2 cellular contexts compared by ENCODE assay signal in the genomic region with DNA sequence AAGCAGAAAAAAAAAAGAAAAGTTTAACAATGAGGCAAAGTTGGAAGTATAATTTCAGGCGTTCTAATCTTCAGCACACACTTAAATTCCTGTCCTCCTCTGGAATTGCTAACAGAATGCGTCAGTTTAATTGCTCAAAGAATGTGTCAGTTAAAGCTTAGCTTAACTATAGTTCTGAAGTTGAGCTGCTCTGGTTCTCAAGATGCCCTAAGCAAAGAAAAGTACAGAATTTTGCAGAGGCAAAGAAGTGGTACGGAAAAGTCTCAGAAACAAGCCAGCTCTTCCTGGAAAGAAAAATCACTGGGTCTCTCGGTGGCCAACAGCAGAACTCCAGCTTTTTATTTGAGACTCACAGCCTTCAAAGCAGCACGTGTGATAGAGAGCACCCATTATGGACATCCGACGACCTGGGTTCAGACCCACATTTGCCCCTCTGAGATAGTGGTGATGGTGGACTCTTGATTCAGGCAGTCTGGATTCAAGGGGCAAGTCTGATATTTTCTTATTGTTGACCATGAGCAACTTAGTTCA.
A peak's percentile ranks its signal among the peaks of the same experiment; 100 is the strongest.
TF ChIP-seq lines count a peak whose summit lies in the region.

No MANE protein-coding gene starts in this region.

TF ChIP-seq in HepG2, 621 proteins besides CTCF, POLR2A, EP300 and RAD21:
- TF ChIP-seq, protein P1, sequence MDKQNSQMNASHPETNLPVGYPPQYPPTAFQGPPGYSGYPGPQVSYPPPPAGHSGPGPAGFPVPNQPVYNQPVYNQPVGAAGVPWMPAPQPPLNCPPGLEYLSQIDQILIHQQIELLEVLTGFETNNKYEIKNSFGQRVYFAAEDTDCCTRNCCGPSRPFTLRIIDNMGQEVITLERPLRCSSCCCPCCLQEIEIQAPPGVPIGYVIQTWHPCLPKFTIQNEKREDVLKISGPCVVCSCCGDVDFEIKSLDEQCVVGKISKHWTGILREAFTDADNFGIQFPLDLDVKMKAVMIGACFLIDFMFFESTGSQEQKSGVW (CRISPR knock-in tag; IDR thresholded peaks at IDR 0.05; ENCODE audit: borderline replicate concordance), result 0 out of 2 replicates have a peak, but pooled peaks have one; percentile 30
- no peak for TF ChIP-seq ZNF839 (CRISPR knock-in tag; IDR thresholded peaks at IDR 0.05; ENCODE audit: borderline replicate concordance)

TF ChIP-seq in WTC11, 78 proteins besides CTCF, POLR2A, EP300 and RAD21 (continued from another document):
- no peak for TF ChIP-seq USF2 (CRISPR knock-in tag; IDR thresholded peaks at IDR 0.05)
- TF ChIP-seq ZNF219 (CRISPR knock-in tag; IDR thresholded peaks at IDR 0.05; ENCODE audit: borderline replicate concordance), result no peak
- TF ChIP-seq PRRX2 (CRISPR knock-in tag; IDR thresholded peaks at IDR 0.05), result no peak
- TF ChIP-seq ZBTB21 (CRISPR knock-in tag; IDR thresholded peaks at IDR 0.05; ENCODE audit: borderline replicate concordance), result no peak
